In genomic region chr10:100995171-100995570, GRCh38 we compare ENCODE assay signal across 20 cellular contexts. TPM values are rescaled to one million over a fixed set of nuclear protein-coding genes. Genes with fewer than 3 reads are reported as not detected.
DNase-seq lines count a peak whose midpoint lies in the region; ATAC-seq, FAIRE-seq and TF ChIP-seq lines count a peak whose summit lies in the region.
"Had no signal": no experiment of that assay in that cellular context is flagged by ENCODE, and none has a peak within 500 bp of the region (broad histone marks: within the 10 kb centered on the region; RNA-seq: fewer than 3 reads in every experiment).

No MANE protein-coding gene starts in this region.

- BruUV-seq in A673 (replicated peaks; lab: Mats Ljungman, UMichigan) = no TSS peak
- no TSS peak for BruUV-seq in HCT116 (replicated peaks; lab: Mats Ljungman, UMichigan)

- H3K27ac Mint-ChIP-seq in astrocyte (ENCODE audit: unreplicated experiment) = no peak overlapping the region
- peak overlapping the region; percentile 84 to 99 (median 98) for H3K27ac Mint-ChIP-seq in nephron

- FAIRE-seq in astrocyte (lab: Jason Lieb, UNC) = no peak
- FAIRE-seq: D721Med, GM12891 had no signal

- H3K9me3 Mint-ChIP-seq in astrocyte (ENCODE audit: unreplicated experiment) = peaks cover 3% of the 10 kb centered on the region
- H3K9me3 Mint-ChIP-seq in nephron = no peaks in the 10 kb centered on the region
- H3K9me3 Mint-ChIP-seq: stimulated activated naive CD8-positive, alpha-beta T cell treated with anti-CD3 and anti-CD28 coated beads, Interleukin-15, Interleukin-2, amounts not matched to agents 100 ng/mL and 50 ng/mL, for 24 hours had no signal

- no peaks in the 10 kb centered on the region for H3K27me3 Mint-ChIP-seq in astrocyte (ENCODE audit: low read depth, unreplicated experiment)
- no peaks in the 10 kb centered on the region for H3K27me3 Mint-ChIP-seq in nephron (ENCODE audit: low read depth)
- H3K27me3 Mint-ChIP-seq: stimulated activated naive CD8-positive, alpha-beta T cell treated with anti-CD3 and anti-CD28 coated beads, Interleukin-15, Interleukin-2, amounts not matched to agents 100 ng/mL and 50 ng/mL, for 24 hours had no signal

- DNase-seq in A673 (ENCODE audit: low spot score) = peak; percentile 47
- no peak for DNase-seq in HCT116 (ENCODE audit: low read depth, low spot score)
- no peak for DNase-seq in astrocyte (ENCODE audit: low read depth)
- DNase-seq in NCI-H345 treated with DMSO at 0.1 percent for 48 hours (lab: John Stamatoyannopoulos, UW; ENCODE audit: unreplicated experiment) = no peak
- no peak for DNase-seq in stimulated activated CD4-positive, alpha-beta T cell treated with anti-CD3 and anti-CD28 coated beads, Interleukin-4, amount 100 ng/mL, for 24 hours
- no peak for DNase-seq in stimulated activated CD4-positive, alpha-beta T cell treated with anti-CD3 and anti-CD28 coated beads, Interleukin-2, amount 100 ng/mL, for 48 hours
- DNase-seq: effector CD8-positive, alpha-beta T cell; GDM1; glutamatergic neuron; MG63; NCI-H1694; NCI-H226; retina; SIG-M5; uterus had no signal

- H3K4me3 ChIP-seq in A673 (ENCODE audit: low read depth, low read length, poor library complexity, severe bottlenecking) = no peak overlapping the region
- no peak overlapping the region for H3K4me3 ChIP-seq in HCT116 (replicated peaks in 1 of 2; ENCODE audit: low read depth in 1 of 2, low read length in 2 of 2)
- no peak overlapping the region for H3K4me3 ChIP-seq in astrocyte (ENCODE audit: insufficient read depth, low read depth, low read length)
- H3K4me3 ChIP-seq: MG63, uterus had no signal

- peak overlapping the region; percentile 4; the same call in 1 of the 2 replicates for H3K9ac ChIP-seq in HCT116 (ENCODE audit: low read length)
- H3K9ac ChIP-seq in astrocyte (ENCODE audit: low read length) = no peak overlapping the region

- H3K9me3 ChIP-seq in A673 (ENCODE audit: low read depth, low read length, poor library complexity, severe bottlenecking) (no peaks in the 10 kb centered on the region), HCT116 (ENCODE audit: control insufficient read depth in 1 of 2, insufficient read depth in 1 of 2, low read depth in 1 of 2, low read length in 2 of 2) (no peaks in the 10 kb centered on the region), astrocyte (ENCODE audit: insufficient read depth, low read depth, low read length) (no peaks in the 10 kb centered on the region)
- H3K9me3 ChIP-seq: MG63, uterus had no signal

- RAD21 ChIA-PET in HCT116 (lab: Charles Lee; ENCODE audit: low non-redundant PET in 1 of 2, low total read pairs in 2 of 2, uncharacterized antibody in 2 of 2, unreplicated experiment in 2 of 2) = no interaction called here

- ATAC-seq in HCT116 (no peak), HG03135 (IDR thresholded peaks at IDR 0.05; ENCODE audit: unreplicated experiment) (no peak)

- H3K4me1 ChIP-seq in A673 (ENCODE audit: insufficient read depth, low read length, poor library complexity, severe bottlenecking) (peaks cover 36% of the 10 kb centered on the region), HCT116 (ENCODE audit: control insufficient read depth in 1 of 2, insufficient read depth in 2 of 2, low read length in 2 of 2) (peaks cover 10 to 46% of the 10 kb centered on the region in 2 experiments), astrocyte (ENCODE audit: insufficient read depth, low read length) (peaks cover 21% of the 10 kb centered on the region)
- H3K4me1 ChIP-seq: uterus had no signal

- peaks cover 10% of the 10 kb centered on the region for H3K36me3 Mint-ChIP-seq in astrocyte (ENCODE audit: low read depth, unreplicated experiment)
- H3K36me3 Mint-ChIP-seq in nephron (ENCODE audit: low read depth) = peaks cover 23% of the 10 kb centered on the region

- TF ChIP-seq RAD21 in HCT116 (IDR thresholded peaks at IDR 0.05; ENCODE audit: low read depth) = no peak

- H3K79me2 ChIP-seq in HCT116 (ENCODE audit: insufficient read depth, low read length) = peaks cover 29% of the 10 kb centered on the region
- H3K79me2 ChIP-seq in astrocyte (ENCODE audit: insufficient read depth, low read length) = peaks cover 19% of the 10 kb centered on the region

- H2AFZ ChIP-seq in HCT116 (ENCODE audit: low read depth, low read length, poor library complexity, severe bottlenecking) = no peak overlapping the region
- no peak overlapping the region for H2AFZ ChIP-seq in astrocyte (ENCODE audit: low read depth, low read length)

- H3K4me2 ChIP-seq in HCT116 (ENCODE audit: low read length) = no peak overlapping the region
- no peak overlapping the region for H3K4me2 ChIP-seq in astrocyte (ENCODE audit: low read length)

- H3K4me1 Mint-ChIP-seq in astrocyte (ENCODE audit: low read depth, unreplicated experiment) (peaks cover 4% of the 10 kb centered on the region), nephron (peaks cover 35% of the 10 kb centered on the region)

- intact Hi-C loops in A673 (cut with micrococcal nuclease; ENCODE audit: unreplicated experiment) (loop anchor here (5.0 kb wide), 1 partner anchor 67 kb away; the partner anchor contains the start of gene KAZALD1), HCT116 (cut with micrococcal nuclease) (no loop called here)

- CTCF ChIA-PET in A673 (lab: Charles Lee) = interaction anchor here (1.1 to 2.0 kb wide), 2 partner anchors 16 to 19 kb away, joined by 4 to 8 read pairs; no protein-coding TSS in a partner anchor
- CTCF ChIA-PET in HCT116 (lab: Charles Lee) = interaction anchor here (5.1 kb wide), 1 partner anchor 21 kb away, joined by 98 read pairs; no protein-coding TSS in a partner anchor

- no peak for TF ChIP-seq CTCF in A673 (conservative IDR thresholded peaks at IDR 0.05; ENCODE audit: low read depth, low read length)
- TF ChIP-seq CTCF in HCT116 (IDR thresholded peaks at IDR 0.05 in 2 of 3, conservative IDR thresholded peaks at IDR 0.05 in 1 of 3; ENCODE audit: borderline replicate concordance in 1 of 3, insufficient read depth in 1 of 3, low read depth in 2 of 3, low read length in 2 of 3) = no peak
- TF ChIP-seq CTCF in astrocyte (IDR thresholded peaks at IDR 0.05; ENCODE audit: insufficient read depth, low read depth, low read length) = no peak
- no peak for TF ChIP-seq CTCF in nephron (IDR thresholded peaks at IDR 0.05; ENCODE audit: unreplicated experiment in 3 of 3)

- H3K4me3 Mint-ChIP-seq in astrocyte (ENCODE audit: unreplicated experiment) (peak overlapping the region; percentile 84), nephron (peak overlapping the region; percentile 82 to 96 (median 85))
- H3K4me3 Mint-ChIP-seq: stimulated activated naive CD8-positive, alpha-beta T cell treated with anti-CD3 and anti-CD28 coated beads, Interleukin-15, Interleukin-2, amounts not matched to agents 100 ng/mL and 50 ng/mL, for 24 hours had no signal

- POLR2A ChIA-PET in A673 (lab: Charles Lee; ENCODE audit: low non-redundant PET) = no interaction called here
- POLR2A ChIA-PET in HCT116 (lab: Charles Lee) = interaction anchor here (1.4 kb wide), 1 partner anchor 10 kb away, joined by 3 read pairs; no protein-coding TSS in a partner anchor

- TF ChIP-seq POLR2A in HCT116 (IDR thresholded peaks at IDR 0.05; ENCODE audit: borderline replicate concordance, extremely low read depth, insufficient read depth, insufficient read length) = no peak

- H3K9me2 ChIP-seq in HCT116 (ENCODE audit: insufficient read depth) = no peaks in the 10 kb centered on the region

- H4K20me1 ChIP-seq in HCT116 (ENCODE audit: insufficient read depth) (no peaks in the 10 kb centered on the region; the same call in 1 of the 2 replicates), astrocyte (ENCODE audit: insufficient read depth, low read length) (peaks cover 6% of the 10 kb centered on the region)

- peak overlapping the region; percentile 98 for H3K27ac ChIP-seq in A673 (ENCODE audit: low read depth, low read length, poor library complexity, severe bottlenecking)
- H3K27ac ChIP-seq in HCT116 (ENCODE audit: low read depth, low read length) = peak overlapping the region; percentile 87
- no peak overlapping the region for H3K27ac ChIP-seq in astrocyte (ENCODE audit: low read depth, low read length)
- H3K27ac ChIP-seq: uterus had no signal

- H3K36me3 ChIP-seq in A673 (ENCODE audit: insufficient read depth, low read length, poor library complexity, severe bottlenecking) (peaks cover 24% of the 10 kb centered on the region), HCT116 (ENCODE audit: control insufficient read depth in 1 of 2, insufficient read depth in 2 of 2, low read length in 2 of 2) (peaks cover 18 to 36% of the 10 kb centered on the region in 2 experiments), astrocyte (ENCODE audit: insufficient read depth, low read length) (peaks cover 18% of the 10 kb centered on the region)
- H3K36me3 ChIP-seq: uterus had no signal

- no peaks in the 10 kb centered on the region for H3K27me3 ChIP-seq in A673 (replicated peaks; ENCODE audit: insufficient read depth, low read depth, low read length, poor library complexity)
- H3K27me3 ChIP-seq in HCT116 (ENCODE audit: insufficient read depth, low read length) = no peaks in the 10 kb centered on the region
- no peaks in the 10 kb centered on the region for H3K27me3 ChIP-seq in astrocyte (ENCODE audit: insufficient read depth, low read length)
- H3K27me3 ChIP-seq: MG63, uterus had no signal

TF ChIP-seq in HCT116, 20 proteins besides CTCF, POLR2A, EP300 and RAD21 (continues in another document):
- no peak for TF ChIP-seq TCF7L2 (IDR thresholded peaks at IDR 0.05; ENCODE audit: borderline replicate concordance, extremely low read depth, insufficient read depth, insufficient read length)
- TF ChIP-seq EZH2phosphoT487 (IDR thresholded peaks at IDR 0.05; ENCODE audit: borderline replicate concordance) = no peak
- no peak for TF ChIP-seq ATF3 (IDR thresholded peaks at IDR 0.05)
- no peak for TF ChIP-seq JUND (IDR thresholded peaks at IDR 0.05)
- TF ChIP-seq YY1 (IDR thresholded peaks at IDR 0.05; ENCODE audit: extremely low read depth, insufficient replicate concordance, low read depth, low read length) = no peak
- no peak for TF ChIP-seq CEBPB (IDR thresholded peaks at IDR 0.05; ENCODE audit: low read depth)

RNA-seq across cellular contexts. Expression of gene LZTS2, which starts 4.4 kb away (rescaled TPM):
- total RNA-seq in A673 (2021) = 49.1 and 59.9 TPM in 2 replicates
- total RNA-seq in HCT116 (2021; ENCODE audit: unreplicated experiment) = 93.0 TPM
- polyA plus RNA-seq in HCT116 (2012) = 75.6 and 78.8 TPM in 2 replicates
- 69.9 and 73.9 TPM in 2 replicates for total RNA-seq in astrocyte

RNA-seq across cellular contexts. Expression of gene TWNK, which starts 7.8 kb away (rescaled TPM):
- total RNA-seq in A673 (2021) (29.5 and 30.8 TPM in 2 replicates), HCT116 (2021; ENCODE audit: unreplicated experiment) (42.1 TPM), astrocyte (12.9 TPM in 2 replicates)
- 39.7 and 42.4 TPM in 2 replicates for polyA plus RNA-seq in HCT116 (2012)

RNA-seq across cellular contexts. Expression of gene MRPL43, which starts 7.9 kb away (rescaled TPM):
- 80.4 and 88.8 TPM in 2 replicates for total RNA-seq in A673 (2021)
- total RNA-seq in HCT116 (2021; ENCODE audit: unreplicated experiment) = 136 TPM
- 153 and 159 TPM in 2 replicates for polyA plus RNA-seq in HCT116 (2012)
- 61.3 and 75.1 TPM in 2 replicates for total RNA-seq in astrocyte

RNA-seq across cellular contexts. Expression of gene SEMA4G, which starts 25.9 kb away (rescaled TPM):
- 6.1 and 9.2 TPM in 2 replicates for total RNA-seq in A673 (2021)
- 29.4 TPM for total RNA-seq in HCT116 (2021; ENCODE audit: unreplicated experiment)
- polyA plus RNA-seq in HCT116 (2012) = 31.8 and 34.3 TPM in 2 replicates
- total RNA-seq in astrocyte = 5.9 and 7.1 TPM in 2 replicates

RNA-seq across cellular contexts. Expression of gene PDZD7, which starts 35.8 kb away (rescaled TPM):
- total RNA-seq in A673 (2021) (0.26 and 0.30 TPM in 2 replicates), HCT116 (2021; ENCODE audit: unreplicated experiment) (6.1 TPM), astrocyte (2.2 and 4.5 TPM in 2 replicates)
- polyA plus RNA-seq in HCT116 (2012) = 4.8 and 6.1 TPM in 2 replicates
